In genomic region chr7:151411551-151411950, GRCh38 we compare ENCODE assay signal across 1 cellular context.
TF ChIP-seq lines count a peak whose summit lies in the region.

No MANE protein-coding gene starts in this region.

TF ChIP-seq in K562, 482 proteins besides CTCF, POLR2A, EP300 and RAD21 (continued from another document):
- no peak for TF ChIP-seq MLLT1 (IDR thresholded peaks at IDR 0.05)
TF ChIP-seq in K562: peak in this region for 24.
